22 cellular contexts compared by ENCODE assay signal in genomic region chr7:152909280-152909679, GRCh38.
"Had no signal": no experiment of that assay in that cellular context is flagged by ENCODE, and none has a peak within 500 bp of the region (broad histone marks: within the 10 kb centered on the region; RNA-seq: fewer than 3 reads in every experiment).

No MANE protein-coding gene starts in this region.

- H3K27ac Mint-ChIP-seq: immature natural killer cell; mesothelial cell of epicardium; natural killer cell; stimulated activated memory B cell treated with anti-CD40 and anti-IgM and Interleukin-4, amounts not matched to agents 10 μg/mL and 1 μg/mL and 100 μg/mL, for 72 hours; stimulated activated naive CD8-positive, alpha-beta T cell treated with anti-CD3 and anti-CD28 coated beads, Interleukin-15, amount 100 ng/mL, for 72 hours had no signal

- H3K27ac ChIP-seq: left ventricle myocardium inferior, parathyroid adenoma, right atrium auricular region, sigmoid colon, spleen, tibial artery, upper lobe of right lung had no signal

- H2AFZ ChIP-seq: parathyroid adenoma had no signal

- H3K79me2 ChIP-seq: parathyroid adenoma had no signal

- H3K27me3 ChIP-seq: right atrium auricular region, spleen, tibial artery, upper lobe of right lung had no signal

- H3K9ac ChIP-seq: parathyroid adenoma had no signal

- H3K4me3 Mint-ChIP-seq: immature natural killer cell; mesothelial cell of epicardium; naive B cell; natural killer cell; stimulated activated memory B cell treated with anti-CD40 and anti-IgM and Interleukin-4, amounts not matched to agents 10 μg/mL and 1 μg/mL and 100 μg/mL, for 72 hours; stimulated activated naive CD8-positive, alpha-beta T cell treated with anti-CD3 and anti-CD28 coated beads, Interleukin-15, amount 100 ng/mL, for 72 hours had no signal

- DNase-seq: immature natural killer cell; left ventricle myocardium inferior; naive B cell; natural killer cell; sigmoid colon; small intestine; spleen; stimulated activated CD4-positive, alpha-beta T cell treated with anti-CD3 and anti-CD28 coated beads, Interleukin-2, amount 100 ng/mL, for 48 hours; stimulated activated CD4-positive, alpha-beta T cell treated with anti-CD3 and anti-CD28 coated beads, Interleukin-4, amount 100 ng/mL, for 4 hours; stimulated activated CD8-positive, alpha-beta memory T cell treated with anti-CD3 and anti-CD28 coated beads, Interleukin-4, amount 100 ng/mL, for 48 hours; stimulated activated naive CD4-positive, alpha-beta T cell treated with Interleukin-2 at 50 U/mL for 16 hours; stimulated activated naive CD8-positive, alpha-beta T cell treated with anti-CD3 and anti-CD28 coated beads, Interleukin-15, amount 100 ng/mL, for 72 hours; tibial artery; trophoblast cell; upper lobe of right lung had no signal

- H3K4me1 ChIP-seq: parathyroid adenoma, right atrium auricular region, sigmoid colon, tibial artery, upper lobe of right lung had no signal

- H3K9me3 ChIP-seq: left ventricle myocardium inferior, right atrium auricular region, sigmoid colon, spleen, tibial artery, upper lobe of right lung had no signal

- FAIRE-seq: islet of Langerhans, small intestine, urothelium cell line had no signal

- H3K36me3 ChIP-seq: left ventricle myocardium inferior, right atrium auricular region, sigmoid colon, spleen, tibial artery, upper lobe of right lung had no signal

- ATAC-seq: natural killer cell; stimulated activated memory B cell treated with anti-CD40 and anti-IgM and Interleukin-4, amounts not matched to agents 10 μg/mL and 1 μg/mL and 100 μg/mL, for 72 hours; stimulated activated naive CD8-positive, alpha-beta T cell treated with anti-CD3 and anti-CD28 coated beads, Interleukin-15, amount 100 ng/mL, for 72 hours; upper lobe of right lung had no signal

- H3K36me3 Mint-ChIP-seq: immature natural killer cell; mesothelial cell of epicardium; naive B cell; natural killer cell; stimulated activated memory B cell treated with anti-CD40 and anti-IgM and Interleukin-4, amounts not matched to agents 10 μg/mL and 1 μg/mL and 100 μg/mL, for 72 hours had no signal

- H3K9me3 Mint-ChIP-seq: immature natural killer cell; mesothelial cell of epicardium; naive B cell; natural killer cell; stimulated activated memory B cell treated with anti-CD40 and anti-IgM and Interleukin-4, amounts not matched to agents 10 μg/mL and 1 μg/mL and 100 μg/mL, for 72 hours; stimulated activated naive CD8-positive, alpha-beta T cell treated with anti-CD3 and anti-CD28 coated beads, Interleukin-15, amount 100 ng/mL, for 72 hours had no signal

- H3K4me1 Mint-ChIP-seq: immature natural killer cell; naive B cell; natural killer cell; stimulated activated memory B cell treated with anti-CD40 and anti-IgM and Interleukin-4, amounts not matched to agents 10 μg/mL and 1 μg/mL and 100 μg/mL, for 72 hours; stimulated activated naive CD8-positive, alpha-beta T cell treated with anti-CD3 and anti-CD28 coated beads, Interleukin-15, amount 100 ng/mL, for 72 hours had no signal

- H3K4me3 ChIP-seq: left ventricle myocardium inferior, lung, right atrium auricular region, sigmoid colon, spleen, tibial artery, upper lobe of right lung had no signal

- H3K27me3 Mint-ChIP-seq: naive B cell; stimulated activated memory B cell treated with anti-CD40 and anti-IgM and Interleukin-4, amounts not matched to agents 10 μg/mL and 1 μg/mL and 100 μg/mL, for 72 hours; stimulated activated naive CD8-positive, alpha-beta T cell treated with anti-CD3 and anti-CD28 coated beads, Interleukin-15, amount 100 ng/mL, for 72 hours had no signal
